In the genomic region with DNA sequence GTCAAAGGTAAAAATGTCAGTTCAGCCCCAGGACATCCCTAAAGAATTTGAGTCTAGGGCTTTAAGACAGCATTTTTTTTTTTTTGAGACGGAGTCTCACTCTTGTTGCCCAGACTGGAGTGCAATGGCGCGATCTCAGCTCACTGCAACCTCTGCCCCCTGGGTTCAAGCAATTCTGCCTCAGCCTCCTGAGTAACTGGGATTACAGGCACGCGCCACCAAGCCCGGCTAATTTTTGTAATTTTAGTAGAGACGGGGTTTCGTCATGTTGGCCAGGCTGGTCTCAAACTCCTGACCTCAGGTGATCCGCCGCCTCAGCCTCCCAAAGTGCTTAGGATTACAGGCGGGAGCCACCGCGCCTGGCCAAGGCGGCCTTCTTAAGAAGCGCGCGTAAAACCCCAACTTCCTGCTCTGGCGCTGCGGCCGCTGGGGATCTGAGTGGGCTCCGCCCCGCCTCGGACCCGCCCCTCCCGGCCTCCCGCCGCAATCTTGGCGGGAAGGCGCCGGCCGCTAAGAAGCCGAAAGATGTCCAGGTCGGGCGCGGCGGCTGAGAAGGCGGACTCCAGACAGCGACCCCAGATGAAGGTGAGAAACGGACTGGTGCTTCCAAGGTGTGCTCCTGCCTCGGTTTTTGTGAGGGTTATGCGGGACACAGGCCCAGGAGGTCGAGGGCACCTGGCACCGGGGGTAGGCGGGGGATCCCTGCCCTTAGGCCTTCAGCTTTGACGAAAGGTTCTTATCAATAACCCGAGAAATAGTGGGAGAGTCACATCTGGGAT, we compare ENCODE assay signal across 8 cellular contexts. TPM values are rescaled to one million over a fixed set of nuclear protein-coding genes. Genes with fewer than 3 reads are reported as not detected.
DNase-seq lines count a peak whose midpoint lies in the region; ATAC-seq and TF ChIP-seq lines count a peak whose summit lies in the region.
"Not testable (repeated sequence)": the region's sequence is repeated elsewhere in the genome, so short reads cannot be mapped to it uniquely, and the experiment has no call there.

A gene (plus strand): TSS at position 495 of the 779 bp plus-strand sequence. CDS start 31 bp downstream, at position 526.

- not testable (repeated sequence) for TF ChIP-seq CTCF in GM12875 (IDR thresholded peaks at IDR 0.05; ENCODE audit: borderline replicate concordance, insufficient read depth, low read depth, low read length); tibial nerve (IDR thresholded peaks at IDR 0.05)

- ATAC-seq in HG02973 (IDR thresholded peaks at IDR 0.05; ENCODE audit: unreplicated experiment) (peak; percentile 60), left ventricle myocardium superior (peak; percentile 83)

- H3K4me3 Mint-ChIP-seq in T-helper 2 cell treated with Interferon-gamma antibody and Interleukin-4, amounts not matched to agents 5 μg/mL and 100 μg/mL, for 36 hours = peak within 1 kb of the TSS; percentile 97

- H3K27me3 Mint-ChIP-seq in T-helper 2 cell treated with Interferon-gamma antibody and Interleukin-4, amounts not matched to agents 5 μg/mL and 100 μg/mL, for 36 hours (ENCODE audit: low read depth) = not testable (repeated sequence)

- peaks cover 41% of the 10 kb centered on the region for H3K36me3 Mint-ChIP-seq in T-helper 2 cell treated with Interferon-gamma antibody and Interleukin-4, amounts not matched to agents 5 μg/mL and 100 μg/mL, for 36 hours (ENCODE audit: low read depth)

- WGBS in tibial nerve, 2 donors = 3 to 11% methylated on average over 18 to 37 of the region's 46 CpGs

- intact Hi-C loops in left ventricle myocardium superior (cut with micrococcal nuclease); posterior vena cava (cut with DNase I): not testable (repeated sequence)

- peak in 1 of 2 donors; percentile 41 for TF ChIP-seq POLR2A in tibial nerve (IDR thresholded peaks at IDR 0.05)

- not testable (repeated sequence) for H3K27me3 ChIP-seq in tibial nerve

- peaks cover 34% of the 10 kb centered on the region for H3K4me1 Mint-ChIP-seq in T-helper 2 cell treated with Interferon-gamma antibody and Interleukin-4, amounts not matched to agents 5 μg/mL and 100 μg/mL, for 36 hours (ENCODE audit: low read depth)

- not testable (repeated sequence) for H3K9me3 Mint-ChIP-seq in T-helper 2 cell treated with Interferon-gamma antibody and Interleukin-4, amounts not matched to agents 5 μg/mL and 100 μg/mL, for 36 hours

- not testable (repeated sequence) for H3K9me3 ChIP-seq in tibial nerve

- H3K27ac Mint-ChIP-seq in T-helper 2 cell treated with Interferon-gamma antibody and Interleukin-4, amounts not matched to agents 5 μg/mL and 100 μg/mL, for 36 hours = peak within 1 kb of the TSS; percentile 99

- not testable (repeated sequence) for H3K36me3 ChIP-seq in tibial nerve

- DNase-seq in NCI-H2029 treated with DMSO at 0.1 percent for 48 hours (lab: John Stamatoyannopoulos, UW) (peak; percentile 12), amygdala (lab: John Stamatoyannopoulos, UW) (peak in 35 of 56 donors; percentile 0 to 51 (median 11)), left ventricle myocardium superior (peak; percentile 88), posterior vena cava (ENCODE audit: low spot score) (peak; percentile 95), tibial nerve (ENCODE audit: low spot score in 2 of 2) (peak; percentile 67 to 74)
- peak; percentile 87 for DNase-seq in T-helper 2 cell treated with Interferon-gamma antibody and Interleukin-4, amounts not matched to agents 5 μg/mL and 100 μg/mL, for 36 hours (ENCODE audit: low spot score)

- peak within 1 kb of the TSS in 3 of 4 donors; percentile 72 to 83 (median 78) for H3K27ac ChIP-seq in tibial nerve

- H3K4me3 ChIP-seq in GM12875 (ENCODE audit: low read depth, low read length) = peak within 1 kb of the TSS; percentile 89
- peak within 1 kb of the TSS; percentile 30 to 59 (median 49) for H3K4me3 ChIP-seq in tibial nerve

- H3K4me1 ChIP-seq in tibial nerve = peaks cover 0 to 52% (median 27%) of the 10 kb centered on the region in 4 donors

- TF ChIP-seq EP300 in tibial nerve (IDR thresholded peaks at IDR 0.05) = peak in 1 of 2 donors; percentile 53

RNA-seq across cellular contexts. Expression of the gene that starts here (rescaled TPM):
- 1.5 TPM for total RNA-seq in left ventricle myocardium superior
- total RNA-seq in posterior vena cava = 1 to 10 TPM; 3.9 to 6.2 TPM
- total RNA-seq in tibial nerve = 1 to 10 TPM; 2.7 to 7.5 (median 2.9) TPM

Comparison
In these comparisons a context has a peak if more than half of its experiments do, and no peak if none do; other contexts are left out.
1. Peak in every context shown above with its lines: DNase-seq, ATAC-seq, H3K4me3 ChIP-seq and H3K27ac ChIP-seq.
2. DNase-seq: peak in every context shown above with its lines; median percentile 95 in posterior vena cava; 88 in left ventricle myocardium superior; 87 in T-helper 2 cell treated with Interferon-gamma antibody and Interleukin-4, amounts not matched to agents 5 μg/mL and 100 μg/mL, for 36 hours; 70 in tibial nerve; 12 in NCI-H2029 treated with DMSO at 0.1 percent for 48 hours; 11 in amygdala.